ENCODE assay signal across 1 cellular context in the genomic region with DNA sequence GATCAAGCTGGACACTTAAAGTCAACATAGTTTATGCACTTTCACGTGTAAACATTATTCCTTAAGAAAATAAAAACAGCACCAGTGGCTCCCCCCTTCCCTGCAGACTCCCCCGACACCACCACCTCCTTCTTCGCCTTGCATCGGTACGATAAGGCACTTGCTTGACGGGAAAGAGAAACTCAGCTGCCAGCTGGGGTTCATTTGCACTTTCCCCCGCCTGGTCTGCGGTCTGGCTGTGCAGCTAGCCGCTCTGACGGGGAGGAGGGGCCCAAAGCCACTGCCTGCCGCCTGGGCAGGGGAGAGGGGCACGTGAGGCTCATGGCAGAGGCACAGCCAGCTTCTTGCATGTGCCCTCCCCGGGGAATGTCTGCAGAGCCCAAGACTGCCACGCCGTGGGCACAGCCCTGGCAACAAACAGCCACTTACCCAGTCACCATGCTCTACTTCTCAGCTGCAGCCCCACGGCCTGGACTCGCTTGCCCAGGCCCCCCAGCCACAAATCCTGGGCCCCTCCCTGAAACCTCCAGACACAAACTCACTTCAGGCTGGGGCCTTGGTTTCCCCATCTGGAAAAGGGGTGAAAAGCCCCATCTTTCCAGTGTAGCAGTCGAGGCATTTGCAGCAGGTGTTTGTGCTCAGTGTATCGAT.
A peak's percentile ranks its signal among the peaks of the same experiment; 100 is the strongest.
TF ChIP-seq lines count a peak whose summit lies in the region.

No MANE protein-coding gene starts in this region.

TF ChIP-seq in HepG2, 621 proteins besides CTCF, POLR2A, EP300 and RAD21 (continued from another document and continues in another):
- TF ChIP-seq, protein P1, sequence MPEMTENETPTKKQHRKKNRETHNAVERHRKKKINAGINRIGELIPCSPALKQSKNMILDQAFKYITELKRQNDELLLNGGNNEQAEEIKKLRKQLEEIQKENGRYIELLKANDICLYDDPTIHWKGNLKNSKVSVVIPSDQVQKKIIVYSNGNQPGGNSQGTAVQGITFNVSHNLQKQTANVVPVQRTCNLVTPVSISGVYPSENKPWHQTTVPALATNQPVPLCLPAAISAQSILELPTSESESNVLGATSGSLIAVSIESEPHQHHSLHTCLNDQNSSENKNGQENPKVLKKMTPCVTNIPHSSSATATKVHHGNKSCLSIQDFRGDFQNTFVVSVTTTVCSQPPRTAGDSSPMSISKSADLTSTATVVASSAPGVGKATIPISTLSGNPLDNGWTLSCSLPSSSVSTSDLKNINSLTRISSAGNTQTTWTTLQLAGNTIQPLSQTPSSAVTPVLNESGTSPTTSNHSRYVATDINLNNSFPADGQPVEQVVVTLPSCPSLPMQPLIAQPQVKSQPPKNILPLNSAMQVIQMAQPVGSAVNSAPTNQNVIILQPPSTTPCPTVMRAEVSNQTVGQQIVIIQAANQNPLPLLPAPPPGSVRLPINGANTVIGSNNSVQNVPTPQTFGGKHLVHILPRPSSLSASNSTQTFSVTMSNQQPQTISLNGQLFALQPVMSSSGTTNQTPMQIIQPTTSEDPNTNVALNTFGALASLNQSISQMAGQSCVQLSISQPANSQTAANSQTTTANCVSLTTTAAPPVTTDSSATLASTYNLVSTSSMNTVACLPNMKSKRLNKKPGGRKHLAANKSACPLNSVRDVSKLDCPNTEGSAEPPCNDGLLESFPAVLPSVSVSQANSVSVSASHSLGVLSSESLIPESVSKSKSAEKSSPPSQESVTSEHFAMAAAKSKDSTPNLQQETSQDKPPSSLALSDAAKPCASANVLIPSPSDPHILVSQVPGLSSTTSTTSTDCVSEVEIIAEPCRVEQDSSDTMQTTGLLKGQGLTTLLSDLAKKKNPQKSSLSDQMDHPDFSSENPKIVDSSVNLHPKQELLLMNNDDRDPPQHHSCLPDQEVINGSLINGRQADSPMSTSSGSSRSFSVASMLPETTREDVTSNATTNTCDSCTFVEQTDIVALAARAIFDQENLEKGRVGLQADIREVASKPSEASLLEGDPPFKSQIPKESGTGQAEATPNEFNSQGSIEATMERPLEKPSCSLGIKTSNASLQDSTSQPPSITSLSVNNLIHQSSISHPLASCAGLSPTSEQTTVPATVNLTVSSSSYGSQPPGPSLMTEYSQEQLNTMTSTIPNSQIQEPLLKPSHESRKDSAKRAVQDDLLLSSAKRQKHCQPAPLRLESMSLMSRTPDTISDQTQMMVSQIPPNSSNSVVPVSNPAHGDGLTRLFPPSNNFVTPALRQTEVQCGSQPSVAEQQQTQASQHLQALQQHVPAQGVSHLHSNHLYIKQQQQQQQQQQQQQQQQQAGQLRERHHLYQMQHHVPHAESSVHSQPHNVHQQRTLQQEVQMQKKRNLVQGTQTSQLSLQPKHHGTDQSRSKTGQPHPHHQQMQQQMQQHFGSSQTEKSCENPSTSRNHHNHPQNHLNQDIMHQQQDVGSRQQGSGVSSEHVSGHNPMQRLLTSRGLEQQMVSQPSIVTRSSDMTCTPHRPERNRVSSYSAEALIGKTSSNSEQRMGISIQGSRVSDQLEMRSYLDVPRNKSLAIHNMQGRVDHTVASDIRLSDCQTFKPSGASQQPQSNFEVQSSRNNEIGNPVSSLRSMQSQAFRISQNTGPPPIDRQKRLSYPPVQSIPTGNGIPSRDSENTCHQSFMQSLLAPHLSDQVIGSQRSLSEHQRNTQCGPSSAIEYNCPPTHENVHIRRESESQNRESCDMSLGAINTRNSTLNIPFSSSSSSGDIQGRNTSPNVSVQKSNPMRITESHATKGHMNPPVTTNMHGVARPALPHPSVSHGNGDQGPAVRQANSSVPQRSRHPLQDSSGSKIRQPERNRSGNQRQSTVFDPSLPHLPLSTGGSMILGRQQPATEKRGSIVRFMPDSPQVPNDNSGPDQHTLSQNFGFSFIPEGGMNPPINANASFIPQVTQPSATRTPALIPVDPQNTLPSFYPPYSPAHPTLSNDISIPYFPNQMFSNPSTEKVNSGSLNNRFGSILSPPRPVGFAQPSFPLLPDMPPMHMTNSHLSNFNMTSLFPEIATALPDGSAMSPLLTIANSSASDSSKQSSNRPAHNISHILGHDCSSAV (CRISPR knock-in tag; IDR thresholded peaks at IDR 0.05; ENCODE audit: borderline replicate concordance): no peak
- TF ChIP-seq ATF7 (IDR thresholded peaks at IDR 0.05) (no peak), ATF7 (CRISPR knock-in tag; IDR thresholded peaks at IDR 0.05) (no peak), KDM3A (CRISPR knock-in tag; IDR thresholded peaks at IDR 0.05; ENCODE audit: low read depth) (peak; percentile 59; the same call in 1 of the 2 replicates), ZNF550 (CRISPR knock-in tag; IDR thresholded peaks at IDR 0.05; ENCODE audit: borderline replicate concordance) (peak; percentile 77; the same call in 1 of the 2 replicates), ZNF557 (CRISPR knock-in tag; IDR thresholded peaks at IDR 0.05) (no peak), BCLAF1 (IDR thresholded peaks at IDR 0.05) (no peak), ZMAT3 (CRISPR knock-in tag; conservative IDR thresholded peaks at IDR 0.05) (no peak; the same call in none of the 2 replicates), LRRFIP1 (CRISPR knock-in tag; conservative IDR thresholded peaks at IDR 0.05) (no peak; the same call in 1 of the 2 replicates), ZNF7 (CRISPR knock-in tag; IDR thresholded peaks at IDR 0.05) (no peak), CREBL2 (CRISPR knock-in tag; IDR thresholded peaks at IDR 0.05; ENCODE audit: borderline replicate concordance) (no peak), ZNF225 (CRISPR knock-in tag; IDR thresholded peaks at IDR 0.05) (peak; percentile 90; the same call in 1 of the 2 replicates), CEBPG (CRISPR knock-in tag; IDR thresholded peaks at IDR 0.05) (peak; percentile 36; the same call in 1 of the 2 replicates), U2AF2 (IDR thresholded peaks at IDR 0.05; ENCODE audit: low read depth, low read length) (no peak), ZNF788 (CRISPR knock-in tag; IDR thresholded peaks at IDR 0.05; ENCODE audit: borderline replicate concordance) (peak; percentile 78; the same call in 1 of the 2 replicates), FOXC1 (CRISPR knock-in tag; IDR thresholded peaks at IDR 0.05; ENCODE audit: borderline replicate concordance) (peak; percentile 66), FOXP1 (IDR thresholded peaks at IDR 0.05) (no peak), FOXP1 (CRISPR knock-in tag; IDR thresholded peaks at IDR 0.05) (no peak; the same call in 1 of the 2 replicates), U2AF1 (optimal IDR thresholded peaks at IDR 0.05; ENCODE audit: low read depth, low read length) (no peak), NR2F2 (IDR thresholded peaks at IDR 0.05; ENCODE audit: borderline replicate concordance, low read depth) (no peak), KDM6A (CRISPR knock-in tag; IDR thresholded peaks at IDR 0.05; ENCODE audit: low read depth) (no peak), ZNF160 (CRISPR knock-in tag; IDR thresholded peaks at IDR 0.05) (peak; percentile 60; the same call in 1 of the 2 replicates), SMAD3 (CRISPR knock-in tag; IDR thresholded peaks at IDR 0.05) (no peak), ETV5 (CRISPR knock-in tag; IDR thresholded peaks at IDR 0.05; ENCODE audit: borderline replicate concordance) (peak; percentile 58), ZKSCAN5 (CRISPR knock-in tag; IDR thresholded peaks at IDR 0.05) (peak; percentile 69; the same call in 1 of the 2 replicates), GABPB1 (CRISPR knock-in tag; IDR thresholded peaks at IDR 0.05) (peak; percentile 61; the same call in 1 of the 2 replicates), ZNF556 (CRISPR knock-in tag; IDR thresholded peaks at IDR 0.05; ENCODE audit: borderline replicate concordance) (no peak; the same call in none of the 2 replicates), CEBPB (IDR thresholded peaks at IDR 0.05; ENCODE audit: borderline replicate concordance, low read depth, low read length) (no peak), KLF12 (CRISPR knock-in tag; IDR thresholded peaks at IDR 0.05; ENCODE audit: borderline replicate concordance) (no peak; the same call in 1 of the 2 replicates), PCBP2 (optimal IDR thresholded peaks at IDR 0.05; ENCODE audit: low read depth, low read length, poor library complexity, severe bottlenecking) (no peak), ZNF563 (CRISPR knock-in tag; IDR thresholded peaks at IDR 0.05) (peak; percentile 72; the same call in 1 of the 2 replicates), ZNF296 (CRISPR knock-in tag; conservative IDR thresholded peaks at IDR 0.05) (no peak), HNRNPK (IDR thresholded peaks at IDR 0.05; ENCODE audit: low read depth, low read length, poor library complexity, severe bottlenecking) (no peak), PLSCR1 (CRISPR knock-in tag; IDR thresholded peaks at IDR 0.05; ENCODE audit: borderline replicate concordance) (no peak), SETDB1 (CRISPR knock-in tag; IDR thresholded peaks at IDR 0.05; ENCODE audit: borderline replicate concordance) (no peak), KDM4B (CRISPR knock-in tag; IDR thresholded peaks at IDR 0.05) (no peak), FOXJ3 (CRISPR knock-in tag; IDR thresholded peaks at IDR 0.05; ENCODE audit: borderline replicate concordance) (0 out of 2 replicates have a peak, but pooled peaks have one; percentile 18), MAFK (conservative IDR thresholded peaks at IDR 0.05 in 1 of 2, IDR thresholded peaks at IDR 0.05 in 1 of 2; ENCODE audit: low read length in 2 of 2) (no peak), ZEB1 (IDR thresholded peaks at IDR 0.05; ENCODE audit: insufficient replicate concordance, low read depth) (no peak), DMAP1 (CRISPR knock-in tag; IDR thresholded peaks at IDR 0.05) (no peak; the same call in 1 of the 2 replicates)
- TF ChIP-seq, protein P2, sequence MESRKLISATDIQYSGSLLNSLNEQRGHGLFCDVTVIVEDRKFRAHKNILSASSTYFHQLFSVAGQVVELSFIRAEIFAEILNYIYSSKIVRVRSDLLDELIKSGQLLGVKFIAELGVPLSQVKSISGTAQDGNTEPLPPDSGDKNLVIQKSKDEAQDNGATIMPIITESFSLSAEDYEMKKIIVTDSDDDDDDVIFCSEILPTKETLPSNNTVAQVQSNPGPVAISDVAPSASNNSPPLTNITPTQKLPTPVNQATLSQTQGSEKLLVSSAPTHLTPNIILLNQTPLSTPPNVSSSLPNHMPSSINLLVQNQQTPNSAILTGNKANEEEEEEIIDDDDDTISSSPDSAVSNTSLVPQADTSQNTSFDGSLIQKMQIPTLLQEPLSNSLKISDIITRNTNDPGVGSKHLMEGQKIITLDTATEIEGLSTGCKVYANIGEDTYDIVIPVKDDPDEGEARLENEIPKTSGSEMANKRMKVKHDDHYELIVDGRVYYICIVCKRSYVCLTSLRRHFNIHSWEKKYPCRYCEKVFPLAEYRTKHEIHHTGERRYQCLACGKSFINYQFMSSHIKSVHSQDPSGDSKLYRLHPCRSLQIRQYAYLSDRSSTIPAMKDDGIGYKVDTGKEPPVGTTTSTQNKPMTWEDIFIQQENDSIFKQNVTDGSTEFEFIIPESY (CRISPR knock-in tag; IDR thresholded peaks at IDR 0.05): 0 out of 2 replicates have a peak, but pooled peaks have one; percentile 5
- TF ChIP-seq, protein P3, sequence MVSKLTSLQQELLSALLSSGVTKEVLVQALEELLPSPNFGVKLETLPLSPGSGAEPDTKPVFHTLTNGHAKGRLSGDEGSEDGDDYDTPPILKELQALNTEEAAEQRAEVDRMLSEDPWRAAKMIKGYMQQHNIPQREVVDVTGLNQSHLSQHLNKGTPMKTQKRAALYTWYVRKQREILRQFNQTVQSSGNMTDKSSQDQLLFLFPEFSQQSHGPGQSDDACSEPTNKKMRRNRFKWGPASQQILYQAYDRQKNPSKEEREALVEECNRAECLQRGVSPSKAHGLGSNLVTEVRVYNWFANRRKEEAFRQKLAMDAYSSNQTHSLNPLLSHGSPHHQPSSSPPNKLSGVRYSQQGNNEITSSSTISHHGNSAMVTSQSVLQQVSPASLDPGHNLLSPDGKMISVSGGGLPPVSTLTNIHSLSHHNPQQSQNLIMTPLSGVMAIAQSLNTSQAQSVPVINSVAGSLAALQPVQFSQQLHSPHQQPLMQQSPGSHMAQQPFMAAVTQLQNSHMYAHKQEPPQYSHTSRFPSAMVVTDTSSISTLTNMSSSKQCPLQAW (CRISPR knock-in tag; IDR thresholded peaks at IDR 0.05): no peak
